In genomic region chr14:31950331-31950730, GRCh38 we compare ENCODE assay signal across 24 cellular contexts.
DNase-seq lines count a peak whose midpoint lies in the region; ATAC-seq and TF ChIP-seq lines count a peak whose summit lies in the region.
"Had no signal": no experiment of that assay in that cellular context is flagged by ENCODE, and none has a peak within 500 bp of the region (broad histone marks: within the 10 kb centered on the region; RNA-seq: fewer than 3 reads in every experiment).

No MANE protein-coding gene starts in this region.

- no peak overlapping the region for H2BK5ac ChIP-seq in trophoblast cell (ENCODE audit: low read depth, low read length, poor library complexity)

- TF ChIP-seq EP300 in SK-N-SH (IDR thresholded peaks at IDR 0.05; ENCODE audit: borderline replicate concordance in 1 of 2, low read depth in 1 of 2, low read length in 1 of 2), result no peak

- WGBS in SK-N-SH (ENCODE audit: low lambda C conversion rate), result 83% methylated on average over 7 of the region's 7 CpGs
- WGBS in trophoblast cell (ENCODE audit: extremely low coverage, insufficient coverage, insufficient read length), result no CpG with 5 or more reads among the region's 7 CpGs

- H3K27me3 Mint-ChIP-seq in glutamatergic neuron (ENCODE audit: unreplicated experiment), result peaks cover 7% of the 10 kb centered on the region
- H3K27me3 Mint-ChIP-seq: activated naive CD4-positive, alpha-beta T cell treated with anti-CD3 and anti-CD28 coated beads, Interleukin-2, amount 10 ng/mL, durations not matched to agents 7 days and 5 days had no signal

- H3K27me3 ChIP-seq in HCT116 (ENCODE audit: insufficient read depth, low read length) (no peaks in the 10 kb centered on the region), SK-N-SH (ENCODE audit: insufficient read depth) (no peaks in the 10 kb centered on the region), trophoblast cell (ENCODE audit: insufficient read depth, low read length) (no peaks in the 10 kb centered on the region)
- H3K27me3 ChIP-seq: Peyer's patch, upper lobe of right lung had no signal

- no peaks in the 10 kb centered on the region for H3K79me2 ChIP-seq in HCT116 (ENCODE audit: insufficient read depth, low read length)
- H3K79me2 ChIP-seq in SK-N-SH (ENCODE audit: insufficient read depth), result no peaks in the 10 kb centered on the region
- H3K79me2 ChIP-seq in trophoblast cell (ENCODE audit: control insufficient read depth, insufficient read depth, low read length, poor library complexity), result no peaks in the 10 kb centered on the region

- peak overlapping the region; percentile 57 for H3K14ac ChIP-seq in trophoblast cell (ENCODE audit: low read length)

- H4K91ac ChIP-seq in trophoblast cell (ENCODE audit: low read depth, low read length), result peak overlapping the region; percentile 51

- 0 out of 2 replicates have a peak overlapping the region, but pooled peaks have one; percentile 1 for H3K9ac ChIP-seq in HCT116 (ENCODE audit: low read length)
- no peak overlapping the region for H3K9ac ChIP-seq in SK-N-SH
- H3K9ac ChIP-seq in trophoblast cell (ENCODE audit: low read length), result no peak overlapping the region

- H3K4me3 Mint-ChIP-seq in glutamatergic neuron (ENCODE audit: unreplicated experiment), result peak overlapping the region; percentile 27
- H3K4me3 Mint-ChIP-seq: activated CD8-positive, alpha-beta T cell treated with anti-CD3 and anti-CD28 coated beads for 36 hours; activated naive CD4-positive, alpha-beta T cell treated with anti-CD3 and anti-CD28 coated beads, Interleukin-2, amount 10 ng/mL, durations not matched to agents 7 days and 5 days; activated T-cell treated with anti-CD3 and anti-CD28 coated beads, Interleukin-2, amount 50 U/mL, for 24 hours; naive B cell; stimulated activated naive CD8-positive, alpha-beta T cell treated with anti-CD3 and anti-CD28 coated beads, Interleukin-15, amount 100 ng/mL, for 72 hours; WTC11 had no signal

- H3K27ac ChIP-seq in HCT116 (ENCODE audit: low read depth, low read length) (no peak overlapping the region), SK-N-SH (ENCODE audit: low read depth in 2 of 2, low read length in 1 of 2) (no peak overlapping the region), trophoblast cell (ENCODE audit: low read depth, low read length) (peak overlapping the region; percentile 27)
- H3K27ac ChIP-seq: upper lobe of right lung had no signal

- no TSS peak for BruUV-seq in HCT116 (replicated peaks; lab: Mats Ljungman, UMichigan)

- H3K36me3 Mint-ChIP-seq in glutamatergic neuron (ENCODE audit: unreplicated experiment), result no peaks in the 10 kb centered on the region
- H3K36me3 Mint-ChIP-seq: activated naive CD4-positive, alpha-beta T cell treated with anti-CD3 and anti-CD28 coated beads, Interleukin-2, amount 10 ng/mL, durations not matched to agents 7 days and 5 days; naive B cell; WTC11 had no signal

- H2AFZ ChIP-seq in HCT116 (ENCODE audit: low read depth, low read length, poor library complexity, severe bottlenecking), result no peak overlapping the region
- peak overlapping the region; percentile 45; the same call in 1 of the 2 replicates for H2AFZ ChIP-seq in SK-N-SH (ENCODE audit: low read depth)
- H2AFZ ChIP-seq in trophoblast cell (ENCODE audit: insufficient read depth, low read length, poor library complexity), result no peak overlapping the region

- no peak overlapping the region for H3K4ac ChIP-seq in trophoblast cell (ENCODE audit: low read depth, low read length)

- H3K23ac ChIP-seq in trophoblast cell (ENCODE audit: low read length), result no peak overlapping the region

- TF ChIP-seq RAD21 in HCT116 (IDR thresholded peaks at IDR 0.05; ENCODE audit: low read depth) (no peak), SK-N-SH (IDR thresholded peaks at IDR 0.05; ENCODE audit: low read length) (no peak)

- H3K18ac ChIP-seq in trophoblast cell (ENCODE audit: low read length), result no peak overlapping the region

- no peaks in the 10 kb centered on the region for H4K20me1 ChIP-seq in HCT116 (ENCODE audit: insufficient read depth)
- no peaks in the 10 kb centered on the region for H4K20me1 ChIP-seq in SK-N-SH (ENCODE audit: insufficient read depth)

- no peak overlapping the region for H4K12ac ChIP-seq in trophoblast cell (ENCODE audit: low read depth, low read length)

- H2BK120ac ChIP-seq in trophoblast cell (ENCODE audit: insufficient read depth, low read length, poor library complexity), result no peak overlapping the region

- peak overlapping the region; percentile 35 for H4K8ac ChIP-seq in trophoblast cell (ENCODE audit: low read depth, low read length)

- RAD21 ChIA-PET in HCT116 (lab: Charles Lee; ENCODE audit: low non-redundant PET in 1 of 2, low total read pairs in 2 of 2, uncharacterized antibody in 2 of 2, unreplicated experiment in 2 of 2), result no interaction called here

- H3K9me3 ChIP-seq in HCT116 (ENCODE audit: control insufficient read depth in 1 of 2, insufficient read depth in 1 of 2, low read depth in 1 of 2, low read length in 2 of 2), result no peaks in the 10 kb centered on the region
- H3K9me3 ChIP-seq in SK-N-SH, result no peaks in the 10 kb centered on the region
- no peaks in the 10 kb centered on the region for H3K9me3 ChIP-seq in trophoblast cell (ENCODE audit: insufficient read depth, low read depth, low read length)
- H3K9me3 ChIP-seq: Peyer's patch, upper lobe of right lung had no signal

- H3K27ac Mint-ChIP-seq in glutamatergic neuron (ENCODE audit: unreplicated experiment), result peak overlapping the region; percentile 83
- H3K27ac Mint-ChIP-seq: activated CD8-positive, alpha-beta T cell treated with anti-CD3 and anti-CD28 coated beads for 36 hours; activated naive CD4-positive, alpha-beta T cell treated with anti-CD3 and anti-CD28 coated beads, Interleukin-2, amount 10 ng/mL, durations not matched to agents 7 days and 5 days; activated T-cell treated with anti-CD3 and anti-CD28 coated beads, Interleukin-2, amount 50 U/mL, for 24 hours; stimulated activated naive CD8-positive, alpha-beta T cell treated with anti-CD3 and anti-CD28 coated beads, Interleukin-15, amount 100 ng/mL, for 72 hours; WTC11 had no signal

- H3K4me2 ChIP-seq in HCT116 (ENCODE audit: low read length) (peak overlapping the region; percentile 58), SK-N-SH (no peak overlapping the region), trophoblast cell (ENCODE audit: low read length) (no peak overlapping the region)

- H2BK12ac ChIP-seq in trophoblast cell (ENCODE audit: low read length), result peak overlapping the region; percentile 55

- H3K4me3 ChIP-seq in HCT116 (replicated peaks in 1 of 2; ENCODE audit: low read depth in 1 of 2, low read length in 2 of 2), result no peak overlapping the region
- no peak overlapping the region for H3K4me3 ChIP-seq in SK-N-SH (ENCODE audit: low read depth in 2 of 2, low read length in 1 of 2)
- no peak overlapping the region for H3K4me3 ChIP-seq in trophoblast cell (ENCODE audit: low read depth, low read length)
- H3K4me3 ChIP-seq: lung, Peyer's patch, upper lobe of right lung had no signal

- no peak for TF ChIP-seq POLR2A in HCT116 (IDR thresholded peaks at IDR 0.05; ENCODE audit: borderline replicate concordance, extremely low read depth, insufficient read depth, insufficient read length)

- peak overlapping the region; percentile 41 for H2AK5ac ChIP-seq in trophoblast cell (ENCODE audit: low read length)

- TF ChIP-seq CTCF in HCT116 (IDR thresholded peaks at IDR 0.05 in 2 of 3, conservative IDR thresholded peaks at IDR 0.05 in 1 of 3; ENCODE audit: borderline replicate concordance in 1 of 3, insufficient read depth in 1 of 3, low read depth in 2 of 3, low read length in 2 of 3) (no peak), SK-N-SH (IDR thresholded peaks at IDR 0.05) (no peak), glutamatergic neuron (IDR thresholded peaks at IDR 0.05; ENCODE audit: partially characterized antibody, unreplicated experiment) (no peak)

- H3K4me1 ChIP-seq in HCT116 (ENCODE audit: control insufficient read depth in 1 of 2, insufficient read depth in 2 of 2, low read length in 2 of 2) (peaks cover 24 to 45% of the 10 kb centered on the region in 2 experiments), SK-N-SH (ENCODE audit: control insufficient read depth in 1 of 2, insufficient read depth in 2 of 2, low read depth in 1 of 2, low read length in 1 of 2) (peaks cover 3 to 14% of the 10 kb centered on the region in 2 experiments; a peak in 2 of 4 replicates), trophoblast cell (ENCODE audit: control insufficient read depth in 1 of 2, insufficient read depth in 2 of 2, low read length in 2 of 2) (peaks cover 14 to 33% of the 10 kb centered on the region in 2 experiments)

- DNase-seq in HCT116 (ENCODE audit: low read depth, low spot score) (no peak), SK-N-SH (no peak), glutamatergic neuron (no peak), trophoblast cell (no peak), NCI-H1048 (lab: John Stamatoyannopoulos, UW) (no peak)
- no peak for DNase-seq in activated CD8-positive, alpha-beta memory T cell treated with anti-CD3 and anti-CD28 coated beads, Interleukin-2, amount 50 U/mL, for 48 hours
- DNase-seq: activated CD8-positive, alpha-beta T cell treated with anti-CD3 and anti-CD28 coated beads for 36 hours; activated naive CD4-positive, alpha-beta T cell treated with anti-CD3 and anti-CD28 coated beads, Interleukin-2, amount 10 ng/mL, durations not matched to agents 7 days and 5 days; activated T-cell treated with anti-CD3 and anti-CD28 coated beads, Interleukin-2, amount 50 U/mL, for 24 hours; AML-193; anterior cingulate cortex; cerebellar nuclear complex; DND-41; effector CD8-positive, alpha-beta T cell; naive B cell; NCI-H1930; stimulated activated CD4-positive, alpha-beta T cell treated with anti-CD3 and anti-CD28 coated beads, Interleukin-4, amount 100 ng/mL, for 24 hours; stimulated activated naive CD8-positive, alpha-beta T cell treated with anti-CD3 and anti-CD28 coated beads, Interleukin-15, amount 100 ng/mL, for 72 hours; T-helper 9 cell; upper lobe of right lung had no signal

- H3K36me3 ChIP-seq in HCT116 (ENCODE audit: control insufficient read depth in 1 of 2, insufficient read depth in 2 of 2, low read length in 2 of 2), result no peaks in the 10 kb centered on the region
- no peaks in the 10 kb centered on the region for H3K36me3 ChIP-seq in SK-N-SH (replicated peaks in 1 of 2; ENCODE audit: control insufficient read depth in 1 of 2, insufficient read depth in 2 of 2, low read length in 1 of 2)
- H3K36me3 ChIP-seq in trophoblast cell (ENCODE audit: control insufficient read depth in 1 of 2, insufficient read depth in 2 of 2, low read length in 2 of 2), result no peaks in the 10 kb centered on the region
- H3K36me3 ChIP-seq: Peyer's patch, upper lobe of right lung had no signal

- peaks cover 27% of the 10 kb centered on the region for H3K4me1 Mint-ChIP-seq in glutamatergic neuron (ENCODE audit: low read depth, unreplicated experiment)

- no peaks in the 10 kb centered on the region for H3F3A ChIP-seq in SK-N-SH (replicated peaks; ENCODE audit: insufficient read depth)

- POLR2A ChIA-PET in HCT116 (lab: Charles Lee) (no interaction called here), SK-N-SH (lab: Yijun Ruan, JAX) (no interaction called here)

- CTCF ChIA-PET in HCT116 (lab: Charles Lee), result interaction anchor here (1.4 kb wide), 1 partner anchor 123 kb away, joined by 4 read pairs; no protein-coding TSS in a partner anchor
- CTCF ChIA-PET in SK-N-SH (lab: Yijun Ruan, JAX), result interaction anchor here (1.2 to 2.1 kb wide), 4 partner anchors 15 to 440 kb away, joined by 3 to 5 read pairs (median 3); no protein-coding TSS in a partner anchor

- no peaks in the 10 kb centered on the region for H3K9me2 ChIP-seq in HCT116 (ENCODE audit: insufficient read depth)
- no peaks in the 10 kb centered on the region for H3K9me2 ChIP-seq in SK-N-SH

- H3K79me1 ChIP-seq in trophoblast cell (ENCODE audit: low read length), result peaks cover 7% of the 10 kb centered on the region

- ATAC-seq in HCT116, result peak; percentile 25
- no peak for ATAC-seq in HG03457 (IDR thresholded peaks at IDR 0.05; ENCODE audit: unreplicated experiment)
- ATAC-seq: activated CD8-positive, alpha-beta T cell treated with anti-CD3 and anti-CD28 coated beads for 36 hours; stimulated activated naive CD8-positive, alpha-beta T cell treated with anti-CD3 and anti-CD28 coated beads, Interleukin-15, amount 100 ng/mL, for 72 hours had no signal

- H3K9me3 Mint-ChIP-seq in glutamatergic neuron (ENCODE audit: unreplicated experiment), result peaks cover 7% of the 10 kb centered on the region
- H3K9me3 Mint-ChIP-seq: activated CD8-positive, alpha-beta T cell treated with anti-CD3 and anti-CD28 coated beads for 36 hours; activated naive CD4-positive, alpha-beta T cell treated with anti-CD3 and anti-CD28 coated beads, Interleukin-2, amount 10 ng/mL, durations not matched to agents 7 days and 5 days; activated T-cell treated with anti-CD3 and anti-CD28 coated beads, Interleukin-2, amount 50 U/mL, for 24 hours; naive B cell; stimulated activated naive CD8-positive, alpha-beta T cell treated with anti-CD3 and anti-CD28 coated beads, Interleukin-15, amount 100 ng/mL, for 72 hours; WTC11 had no signal

- intact Hi-C loops in HCT116 (cut with micrococcal nuclease), result no loop called here
